1 cellular context compared by ENCODE assay signal in genomic region chr1:34795916-34796315, GRCh38.
TF ChIP-seq lines count a peak whose summit lies in the region.

No MANE protein-coding gene starts in this region.

TF ChIP-seq in H1, 55 proteins besides CTCF, POLR2A, EP300 and RAD21:
- TF ChIP-seq NANOG (IDR thresholded peaks at IDR 0.05; ENCODE audit: insufficient read depth, low read depth, low read length, poor library complexity, severe bottlenecking), result no peak
TF ChIP-seq in H1: peak in this region for 0.
